ENCODE assay signal across 8 cellular contexts in genomic region chr11:65083834-65084597, GRCh38. TPM values are rescaled to one million over a fixed set of nuclear protein-coding genes. Genes with fewer than 3 reads are reported as not detected.
DNase-seq lines count a peak whose midpoint lies in the region; ATAC-seq and TF ChIP-seq lines count a peak whose summit lies in the region.

Gene CDCA5, minus strand, starts transcription at chr11:65084040. Its CDS starts 62 bp downstream, at chr11:65083978.
Gene ZFPL1, plus strand, starts transcription at chr11:65084222. Its CDS starts 477 bp downstream, at chr11:65084699.

- H3K4me1 ChIP-seq in lung (ENCODE audit: control insufficient read depth in 2 of 2, insufficient read depth in 2 of 2, low read length in 2 of 2), result peaks cover 0 to 8% of the 10 kb centered on the region in 2 donors

- H3K9me3 ChIP-seq in lung (ENCODE audit: control insufficient read depth in 2 of 2, insufficient read depth in 1 of 2, low read length in 1 of 2), result no peaks in the 10 kb centered on the region

- H3K27ac ChIP-seq in lung (ENCODE audit: low read depth in 1 of 2, low read length in 1 of 2), result peak within 1 kb of the TSS; percentile 64 to 91

- TF ChIP-seq CTCF in GM20000 (IDR thresholded peaks at IDR 0.05; ENCODE audit: extremely low read depth, missing control alignments), result no peak
- TF ChIP-seq CTCF in lung (IDR thresholded peaks at IDR 0.05; ENCODE audit: control extremely low read depth, extremely low read depth), result no peak

- ATAC-seq in lung (ENCODE audit: insufficient read depth, low FRiP score), result peak; percentile 93

- H3K4me3 ChIP-seq in lung, result peak within 1 kb of the TSS; percentile 82

- peak; percentile 82 for DNase-seq in CMK (ENCODE audit: low read depth)
- peak; percentile 98 for DNase-seq in GM20000 (ENCODE audit: low spot score)
- DNase-seq in HT1080 (ENCODE audit: low read depth), result peak; percentile 92
- DNase-seq in NOMO-1 (lab: John Stamatoyannopoulos, UW; ENCODE audit: unreplicated experiment in 2 of 2), result peak; percentile 92 to 97
- peak; percentile 93 for DNase-seq in effector CD8-positive, alpha-beta T cell (lab: John Stamatoyannopoulos, UW)
- DNase-seq in lung (ENCODE audit: low spot score), result peak; percentile 95
- DNase-seq in stimulated activated CD4-positive, alpha-beta T cell treated with anti-CD3 and anti-CD28 coated beads, TNF-alpha, amount 100 ng/mL, for 24 hours (ENCODE audit: low read depth in 3 of 3), result peak; percentile 89 to 95 (median 93)

- POLR2A ChIA-PET in activated CD8-positive, alpha-beta memory T cell treated with anti-CD3 and anti-CD28 coated beads for 36 hours (lab: Charles Lee), result interaction anchor here (1.0 to 1.9 kb wide), 5 partner anchors 10 to 70 kb away, joined by 3 to 6 read pairs (median 3); partner anchors contain the start of genes ARL2 and VPS51

- WGBS in lung, 2 donors, result 0% methylated on average over 77 to 79 of the region's 79 CpGs

- H3K27me3 ChIP-seq in lung (ENCODE audit: control insufficient read depth, insufficient read depth), result no peaks in the 10 kb centered on the region

- CTCF ChIA-PET in activated CD8-positive, alpha-beta memory T cell treated with anti-CD3 and anti-CD28 coated beads for 36 hours (lab: Charles Lee), result no interaction called here

- H3K36me3 ChIP-seq in lung (ENCODE audit: control insufficient read depth in 2 of 2, insufficient read depth in 2 of 2, low read length in 2 of 2), result peaks cover under 1 to 34% of the 10 kb centered on the region in 2 donors

RNA-seq across cellular contexts. Expression of gene CDCA5, which starts in this region (rescaled TPM):
- total RNA-seq in HT1080 (2014; rRNA removed; shearing (Covaris generic)), result 63.3 and 78.4 TPM in 2 replicates
- 44.3 and 48.8 TPM in 2 replicates for polyA plus RNA-seq in HT1080 (2015; cell fraction: cytosol; rRNA removed)
- polyA plus RNA-seq in HT1080 (2015; cell fraction: nucleus; rRNA removed), result 46.6 and 51.8 TPM in 2 replicates
- 100 to 1,000 TPM; 108 TPM for total RNA-seq in activated CD8-positive, alpha-beta memory T cell treated with anti-CD3 and anti-CD28 coated beads for 36 hours
- total RNA-seq in lung, result 1 to 10 TPM; 2.2 to 2.7 TPM
- 1 to 10 TPM; 1.8 to 2.1 TPM for polyA plus RNA-seq in lung

RNA-seq across cellular contexts. Expression of gene ZFPL1, which starts in this region (rescaled TPM):
- 39.7 and 56.6 TPM in 2 replicates for total RNA-seq in HT1080 (2014; rRNA removed; shearing (Covaris generic))
- polyA plus RNA-seq in HT1080 (2015; cell fraction: cytosol; rRNA removed), result 33.0 and 46.2 TPM in 2 replicates
- 42.9 and 43.6 TPM in 2 replicates for polyA plus RNA-seq in HT1080 (2015; cell fraction: nucleus; rRNA removed)
- total RNA-seq in activated CD8-positive, alpha-beta memory T cell treated with anti-CD3 and anti-CD28 coated beads for 36 hours, result 10 to 100 TPM; 27.5 to 30.2 TPM
- total RNA-seq in lung, result 10 to 100 TPM; 34.5 to 35.4 TPM
- 10 to 100 TPM; 35.1 to 45.8 TPM for polyA plus RNA-seq in lung

Comparison
In these comparisons a context has a peak if more than half of its experiments do, and no peak if none do; other contexts are left out.
1. Peak in every context shown above with its lines: DNase-seq, ATAC-seq, H3K4me3 ChIP-seq and H3K27ac ChIP-seq.
2. RNA of gene CDCA5 (total RNA-seq): 108 TPM in activated CD8-positive, alpha-beta memory T cell treated with anti-CD3 and anti-CD28 coated beads for 36 hours and 63.3 to 78.4 TPM in HT1080; 2.2 to 2.7 TPM in lung; every median in the first group is over 10 times any median in the second.